19 cellular contexts compared by ENCODE assay signal in genomic region chr7:22351878-22352277, GRCh38. TPM values are rescaled to one million over a fixed set of nuclear protein-coding genes. Genes with fewer than 3 reads are reported as not detected.
A peak's percentile ranks its signal among the peaks of the same experiment; 100 is the strongest.
DNase-seq lines count a peak whose midpoint lies in the region; ATAC-seq and TF ChIP-seq lines count a peak whose summit lies in the region.
"Had no signal": no experiment of that assay in that cellular context is flagged by ENCODE, and none has a peak within 500 bp of the region (broad histone marks: within the 10 kb centered on the region; RNA-seq: fewer than 3 reads in every experiment).

No MANE protein-coding gene starts in this region.

- H3K4me3 ChIP-seq in testis (no peak overlapping the region), mucosa of descending colon (no peak overlapping the region)

- no peaks in the 10 kb centered on the region for H3K27me3 ChIP-seq in testis

- WGBS in testis, 2 donors: 12 to 25% methylated on average over 2 of the region's 2 CpGs

- no peak for TF ChIP-seq POLR2A in testis (IDR thresholded peaks at IDR 0.05)

- no peaks in the 10 kb centered on the region for H3K9me3 ChIP-seq in testis
- H3K9me3 ChIP-seq in mucosa of descending colon: no peaks in the 10 kb centered on the region

- H3K4me1 ChIP-seq in testis (peaks cover 7% of the 10 kb centered on the region), mucosa of descending colon (ENCODE audit: low read depth) (peaks cover 24% of the 10 kb centered on the region)

- H3K36me3 ChIP-seq in testis (ENCODE audit: low read depth, missing control alignments): no peaks in the 10 kb centered on the region
- no peaks in the 10 kb centered on the region for H3K36me3 ChIP-seq in mucosa of descending colon (ENCODE audit: low read depth)

- DNase-seq in AG08396 (ENCODE audit: low spot score) (peak; percentile 12), NCI-H446 treated with DMSO at 0.1 percent for 48 hours (lab: John Stamatoyannopoulos, UW) (peak; percentile 32), fibroblast of gingiva (ENCODE audit: low read depth) (peak; percentile 7), testis (no peak), NCI-H1694 (lab: John Stamatoyannopoulos, UW) (no peak), medulla oblongata (ENCODE audit: extremely low spot score) (no peak), mucosa of descending colon (no peak)
- DNase-seq: ACHN; activated CD4-positive, alpha-beta T cell treated with anti-CD3 and anti-CD28 coated beads, Interleukin-2, amount 50 U/mL, for 1 hour; anterior cingulate cortex; dermis blood vessel endothelial cell; H7; immature natural killer cell; stimulated activated CD4-positive, alpha-beta T cell treated with anti-CD3 and anti-CD28 coated beads, Interleukin-1b, Interleukin-23, amount 100 ng/mL, for 48 hours; stimulated activated CD8-positive, alpha-beta memory T cell treated with anti-CD3 and anti-CD28 coated beads, Interleukin-4, amount 100 ng/mL, for 48 hours; T-helper 17 cell had no signal

- H3K27ac ChIP-seq in testis: peak overlapping the region in 1 of 2 donors; percentile 51

- intact Hi-C loops in testis (cut with DNase I; ENCODE audit: low total_unique reads): no loop called here
- intact Hi-C loops in mucosa of descending colon (cut with DNase I, micrococcal nuclease): no loop called here

- TF ChIP-seq CTCF in testis (IDR thresholded peaks at IDR 0.05): no peak
- TF ChIP-seq CTCF in mucosa of descending colon (IDR thresholded peaks at IDR 0.05): no peak

- peak; percentile 14 for ATAC-seq in GM18909 (IDR thresholded peaks at IDR 0.05; ENCODE audit: poor library complexity, unreplicated experiment)
- ATAC-seq in mucosa of descending colon: no peak
- ATAC-seq: activated T-helper 17 cell treated with anti-CD3 and anti-CD28 coated beads, Interleukin-2, amount 50 U/mL, for 72 hours; Panc1; T-helper 17 cell had no signal

RNA-seq across cellular contexts. Expression of gene RAPGEF5, which starts 5.1 kb away (rescaled TPM):
- total RNA-seq in testis: 10 to 100 TPM; 63.8 to 67.5 TPM
- polyA plus RNA-seq in testis (ENCODE audit: insufficient read depth, low read depth, low replicate concordance): 16.8 TPM
- 10 to 100 TPM; 34.7 to 87.8 (median 59.5) TPM for total RNA-seq in mucosa of descending colon

Comparison
In these comparisons a context has a peak if more than half of its experiments do, and no peak if none do; other contexts are left out.
1. DNase-seq: peak in AG08396 (single experiment), NCI-H446 treated with DMSO at 0.1 percent for 48 hours (single experiment) and fibroblast of gingiva (single experiment); none in testis (single experiment), NCI-H1694 (single experiment), medulla oblongata (single experiment) and mucosa of descending colon (0 of 3).